ENCODE assay signal across 14 cellular contexts in genomic region chr3:174329321-174329720, GRCh38.
DNase-seq lines count a peak whose midpoint lies in the region; ATAC-seq and TF ChIP-seq lines count a peak whose summit lies in the region.
"Had no signal": no experiment of that assay in that cellular context is flagged by ENCODE, and none has a peak within 500 bp of the region (broad histone marks: within the 10 kb centered on the region; RNA-seq: fewer than 3 reads in every experiment).

No MANE protein-coding gene starts in this region.

- H3K9me3 ChIP-seq in thyroid gland: no peaks in the 10 kb centered on the region
- H3K9me3 ChIP-seq: adrenal gland had no signal

- no peak overlapping the region for H3K27ac ChIP-seq in thyroid gland
- H3K27ac ChIP-seq: adrenal gland, coronary artery had no signal

- TF ChIP-seq POLR2A in thyroid gland (IDR thresholded peaks at IDR 0.05): no peak

- H3K4me3 ChIP-seq in choroid plexus epithelial cell (ENCODE audit: low read depth, low read length): no peak overlapping the region
- no peak overlapping the region for H3K4me3 ChIP-seq in thyroid gland (replicated peaks in 1 of 3)
- H3K4me3 ChIP-seq: adrenal gland; BLaER1 treated with 17β-estradiol and CSF1 and Interleukin-3, amounts not matched to agents 10 nM and 100 nM; coronary artery had no signal

- intact Hi-C loops in thyroid gland (cut with DNase I): no loop called here

- WGBS in thyroid gland, 2 donors: 87 to 98% methylated on average over 3 of the region's 3 CpGs

- TF ChIP-seq CTCF in choroid plexus epithelial cell (conservative IDR thresholded peaks at IDR 0.05; ENCODE audit: low read depth, low read length) (no peak), omental fat pad (IDR thresholded peaks at IDR 0.05) (no peak), thyroid gland (IDR thresholded peaks at IDR 0.05) (no peak)

- no peaks in the 10 kb centered on the region for H3K27me3 ChIP-seq in thyroid gland
- H3K27me3 ChIP-seq: adrenal gland; BLaER1 treated with 17β-estradiol and CSF1 and Interleukin-3, amounts not matched to agents 10 nM and 100 nM had no signal

- DNase-seq in Caki2 (ENCODE audit: low read depth): peak; percentile 66
- DNase-seq in M059J (ENCODE audit: low read depth): peak; percentile 48
- peak; percentile 30 for DNase-seq in choroid plexus epithelial cell (ENCODE audit: low read depth)
- no peak for DNase-seq in omental fat pad (ENCODE audit: low spot score)
- no peak for DNase-seq in NCI-H1092 treated with DMSO at 0.1 percent for 48 hours (lab: John Stamatoyannopoulos, UW)
- DNase-seq in thyroid gland: no peak
- DNase-seq in NCI-H2081 treated with DMSO at 0.1 percent for 48 hours (lab: John Stamatoyannopoulos, UW): no peak
- no peak for DNase-seq in activated CD4-positive, alpha-beta T cell treated with anti-CD3 and anti-CD28 coated beads for 4 hours
- DNase-seq: activated CD8-positive, alpha-beta T cell treated with anti-CD3 and anti-CD28 coated beads for 36 hours; adrenal gland; NCI-H2029; NCI-H526 had no signal

- no peaks in the 10 kb centered on the region for H3K4me1 ChIP-seq in thyroid gland
- H3K4me1 ChIP-seq: adrenal gland had no signal

- peak; percentile 73 for ATAC-seq in omental fat pad (ENCODE audit: low FRiP score)
- ATAC-seq: activated CD8-positive, alpha-beta T cell treated with anti-CD3 and anti-CD28 coated beads for 36 hours had no signal

- no peaks in the 10 kb centered on the region for H3K36me3 ChIP-seq in thyroid gland
- H3K36me3 ChIP-seq: adrenal gland; BLaER1 treated with 17β-estradiol and CSF1 and Interleukin-3, amounts not matched to agents 10 nM and 100 nM had no signal

- in situ Hi-C loops in Caki2 (cut with HindIII; ENCODE audit: low pct_unique_long_range_greater_than_20kb, low sequenced_read_pairs): no loop called here

Comparison
In these comparisons a context has a peak if more than half of its experiments do, and no peak if none do; other contexts are left out.
1. DNase-seq: peak in Caki2 (single experiment), M059J (single experiment) and choroid plexus epithelial cell (single experiment); none in omental fat pad (single experiment), NCI-H1092 treated with DMSO at 0.1 percent for 48 hours (single experiment), thyroid gland (0 of 2), NCI-H2081 treated with DMSO at 0.1 percent for 48 hours (single experiment) and activated CD4-positive, alpha-beta T cell treated with anti-CD3 and anti-CD28 coated beads for 4 hours (0 of 2).